26 cellular contexts compared by ENCODE assay signal in the genomic region with DNA sequence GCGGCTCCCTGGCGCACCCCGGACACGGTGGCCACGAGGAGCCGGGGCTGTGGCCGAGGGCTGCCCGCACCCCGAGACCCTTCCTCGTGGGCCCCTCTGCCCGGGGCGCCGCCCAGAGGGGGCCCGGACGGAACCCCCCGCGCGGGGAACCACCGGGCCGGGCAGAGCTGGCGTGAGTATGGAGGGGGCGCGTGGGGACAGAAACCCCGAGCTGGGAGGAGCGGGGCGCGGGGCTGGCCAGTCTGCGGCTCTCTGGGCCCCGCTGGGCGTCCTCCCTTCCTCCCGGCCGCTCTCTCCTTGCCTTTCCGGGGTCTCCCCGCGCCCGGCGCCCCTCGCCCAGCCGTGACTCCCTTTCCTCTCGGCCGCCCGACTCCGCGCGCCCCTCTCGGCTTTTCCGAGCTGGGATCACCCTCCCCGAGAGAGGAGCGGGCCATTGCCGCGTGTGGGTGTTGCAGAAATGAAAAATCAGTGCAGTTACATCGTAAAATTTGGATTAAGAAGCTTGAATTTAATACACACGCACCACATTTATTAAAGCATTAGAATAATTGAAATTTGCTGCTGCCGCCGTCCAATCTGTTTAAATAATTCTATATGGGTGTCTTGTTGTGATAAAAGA. TPM values are rescaled to one million over a fixed set of nuclear protein-coding genes. Genes with fewer than 3 reads are reported as not detected.
DNase-seq lines count a peak whose midpoint lies in the region; FAIRE-seq and TF ChIP-seq lines count a peak whose summit lies in the region.
"Had no signal": no experiment of that assay in that cellular context is flagged by ENCODE, and none has a peak within 500 bp of the region (broad histone marks: within the 10 kb centered on the region; RNA-seq: fewer than 3 reads in every experiment).

No MANE protein-coding gene starts in this region.

- no peaks in the 10 kb centered on the region; the same call in 1 of the 2 replicates for H3K23me2 ChIP-seq in H1 (ENCODE audit: low read depth, low read length)

- H3K79me1 ChIP-seq in H1 (ENCODE audit: low read depth, low read length), result no peaks in the 10 kb centered on the region

- no peak overlapping the region for H2AFZ ChIP-seq in H1 (ENCODE audit: low read length)
- H2AFZ ChIP-seq in neural progenitor cell (replicated peaks), result no peak overlapping the region
- no peak overlapping the region for H2AFZ ChIP-seq in Karpas-422 (ENCODE audit: low read length)

- TF ChIP-seq RAD21 in H1 (IDR thresholded peaks at IDR 0.05 in 1 of 2, conservative IDR thresholded peaks at IDR 0.05 in 1 of 2; ENCODE audit: low read depth in 2 of 2, low read length in 2 of 2), result no peak

- H4K5ac ChIP-seq in H1 (ENCODE audit: insufficient read length, low read depth, low read length), result no peak overlapping the region

- H4K20me1 ChIP-seq in H1 (replicated peaks in 1 of 2; ENCODE audit: control insufficient read depth in 1 of 2, insufficient read depth in 2 of 2, low read length in 2 of 2), result peaks cover 17 to 33% of the 10 kb centered on the region in 2 experiments
- H4K20me1 ChIP-seq in neural progenitor cell (ENCODE audit: low read depth), result peaks cover 99% of the 10 kb centered on the region
- H4K20me1 ChIP-seq in Karpas-422 (ENCODE audit: insufficient read depth, low read depth, low read length), result no peaks in the 10 kb centered on the region

- H3K23ac ChIP-seq in H1 (ENCODE audit: insufficient read length), result no peak overlapping the region

- no peak overlapping the region for H2BK15ac ChIP-seq in H1 (ENCODE audit: low read length)

- H3K36me3 Mint-ChIP-seq in activated T-cell treated with anti-CD3 and anti-CD28 coated beads, Interleukin-2, amount 50 U/mL, for 24 hours (ENCODE audit: low read depth), result no peaks in the 10 kb centered on the region
- H3K36me3 Mint-ChIP-seq in neural progenitor cell, result no peaks in the 10 kb centered on the region
- H3K36me3 Mint-ChIP-seq: stimulated activated memory B cell treated with anti-CD40 and anti-IgM and Interleukin-4, amounts not matched to agents 10 μg/mL and 1 μg/mL and 100 μg/mL, for 72 hours had no signal

- peaks cover 82% of the 10 kb centered on the region for H3K27me3 Mint-ChIP-seq in activated T-cell treated with anti-CD3 and anti-CD28 coated beads, Interleukin-2, amount 50 U/mL, for 24 hours
- peaks cover 86% of the 10 kb centered on the region for H3K27me3 Mint-ChIP-seq in neural progenitor cell (ENCODE audit: insufficient read depth, low read depth)

- FAIRE-seq in H1 (lab: Jason Lieb, UNC) (no peak), GM12892 (lab: Jason Lieb, UNC) (no peak)
- FAIRE-seq: GM12891 had no signal

- peak overlapping the region; percentile 26 for H3K27ac Mint-ChIP-seq in activated T-cell treated with anti-CD3 and anti-CD28 coated beads, Interleukin-2, amount 50 U/mL, for 24 hours
- H3K27ac Mint-ChIP-seq in neural progenitor cell, result no peak overlapping the region
- H3K27ac Mint-ChIP-seq: stimulated activated memory B cell treated with anti-CD40 and anti-IgM and Interleukin-4, amounts not matched to agents 10 μg/mL and 1 μg/mL and 100 μg/mL, for 72 hours had no signal

- no peak overlapping the region for H3K56ac ChIP-seq in H1 (replicated peaks; ENCODE audit: insufficient read length, low read depth, low read length)

- peaks cover 36% of the 10 kb centered on the region for H3F3A ChIP-seq in neural progenitor cell (ENCODE audit: low read depth)

- no peak overlapping the region for H2BK12ac ChIP-seq in H1 (ENCODE audit: low read depth, low read length)

- H2AK5ac ChIP-seq in H1 (ENCODE audit: low read depth, low read length), result no peak overlapping the region

- no peak overlapping the region for H4K8ac ChIP-seq in H1 (ENCODE audit: extremely low read depth, insufficient read depth, low read length)

- H3K9ac ChIP-seq in H1 (replicated peaks in 1 of 4; ENCODE audit: extremely low read depth in 1 of 4, low read depth in 3 of 4, low read length in 3 of 4), result no peak overlapping the region
- no peak overlapping the region for H3K9ac ChIP-seq in neural progenitor cell
- H3K9ac ChIP-seq in Karpas-422 (ENCODE audit: low read length), result no peak overlapping the region
- H3K9ac ChIP-seq: BLaER1 treated with 17β-estradiol and CSF1 and Interleukin-3, amounts not matched to agents 10 nM and 100 nM; SK-N-SH had no signal

- H3K9me2 ChIP-seq in Karpas-422 (replicated peaks; ENCODE audit: insufficient read depth, low read length), result no peaks in the 10 kb centered on the region
- H3K9me2 ChIP-seq: SK-N-SH had no signal

- no peaks in the 10 kb centered on the region for H3K9me3 Mint-ChIP-seq in activated T-cell treated with anti-CD3 and anti-CD28 coated beads, Interleukin-2, amount 50 U/mL, for 24 hours
- H3K9me3 Mint-ChIP-seq in neural progenitor cell, result no peaks in the 10 kb centered on the region
- H3K9me3 Mint-ChIP-seq: stimulated activated memory B cell treated with anti-CD40 and anti-IgM and Interleukin-4, amounts not matched to agents 10 μg/mL and 1 μg/mL and 100 μg/mL, for 72 hours; T-helper 2 cell treated with Interferon-gamma antibody and Interleukin-4, amounts not matched to agents 5 μg/mL and 100 μg/mL, for 36 hours had no signal

- no peak overlapping the region for H3K4me3 ChIP-seq in H7 (ENCODE audit: insufficient read depth, low read depth, low read length)
- H3K4me3 ChIP-seq in H1 (ENCODE audit: extremely low read depth in 1 of 4, insufficient read depth in 2 of 4, low read depth in 3 of 4, low read length in 4 of 4), result peak overlapping the region in 1 of 4 experiments; percentile 52; a peak in 2 of 8 replicates
- H3K4me3 ChIP-seq in neural progenitor cell, result no peak overlapping the region
- no peak overlapping the region for H3K4me3 ChIP-seq in Karpas-422 (ENCODE audit: low read length)
- H3K4me3 ChIP-seq: BLaER1 treated with 17β-estradiol and CSF1 and Interleukin-3, amounts not matched to agents 10 nM and 100 nM; thoracic aorta; uterus had no signal

- H4K91ac ChIP-seq in H1 (replicated peaks; ENCODE audit: insufficient read length, low read length), result no peak overlapping the region

- POLR2A ChIA-PET in H1 (lab: Charles Lee; ENCODE audit: partially characterized antibody), result interaction anchor here (1.2 to 11.2 kb wide), 5 partner anchors 9 to 20 kb away, joined by 3 to 76 read pairs (median 4); partner anchors contain the start of gene UNCX

- H3K18ac ChIP-seq in H1 (ENCODE audit: extremely low read depth, low read length), result peak overlapping the region; percentile 32; the same call in 1 of the 2 replicates

- TF ChIP-seq CTCF in H1 (IDR thresholded peaks at IDR 0.05; ENCODE audit: control extremely low read depth in 1 of 3, insufficient read depth in 1 of 3, low read depth in 1 of 3, low read length in 3 of 3), result no peak
- TF ChIP-seq CTCF in neural progenitor cell (IDR thresholded peaks at IDR 0.05), result no peak

- no peak overlapping the region for H2BK20ac ChIP-seq in H1 (ENCODE audit: low read length)

- no peak for DNase-seq in activated T-cell treated with anti-CD3 and anti-CD28 coated beads, Interleukin-2, amount 50 U/mL, for 24 hours
- DNase-seq in activated T-cell treated with anti-CD3 and anti-CD28 coated beads for 4 hours, result no peak
- DNase-seq in H7, result peak; percentile 82
- no peak for DNase-seq in H1 (ENCODE audit: low read depth in 1 of 2, low spot score in 2 of 2)
- DNase-seq in neural progenitor cell (ENCODE audit: low spot score), result peak; percentile 48
- no peak for DNase-seq in effector CD8-positive, alpha-beta T cell (lab: John Stamatoyannopoulos, UW)
- no peak for DNase-seq in Karpas-422
- DNase-seq in GM12892 (ENCODE audit: insufficient read length), result no peak
- DNase-seq: ACHN; activated CD4-positive, alpha-beta T cell treated with anti-CD3 and anti-CD28 coated beads for 48 hours; activated naive CD4-positive, alpha-beta T cell; dermis blood vessel endothelial cell; NCI-H1092 treated with DMSO at 0.1 percent for 48 hours; NCI-H1930; NCI-H526 treated with DMSO at 0.1 percent for 48 hours; SK-N-SH; stimulated activated CD4-positive, alpha-beta T cell treated with anti-CD3 and anti-CD28 coated beads, Interleukin-2, amount 100 ng/mL, for 48 hours; uterus had no signal

- TF ChIP-seq POLR2A in H1 (IDR thresholded peaks at IDR 0.05; ENCODE audit: control extremely low read depth in 1 of 2, low read depth in 2 of 2, low read length in 2 of 2) (no peak), GM12892 (IDR thresholded peaks at IDR 0.05; ENCODE audit: low read depth, low read length) (no peak)

- H3K27ac ChIP-seq in H1 (ENCODE audit: low read depth, low read length) (no peak overlapping the region), neural progenitor cell (no peak overlapping the region), Karpas-422 (ENCODE audit: low read length) (no peak overlapping the region)
- H3K27ac ChIP-seq: BLaER1 treated with 17β-estradiol and CSF1 and Interleukin-3, amounts not matched to agents 10 nM and 100 nM; thoracic aorta; uterus had no signal

- peaks cover 10% of the 10 kb centered on the region for H3K4me1 Mint-ChIP-seq in activated T-cell treated with anti-CD3 and anti-CD28 coated beads, Interleukin-2, amount 50 U/mL, for 24 hours (ENCODE audit: low read depth)
- peaks cover 12% of the 10 kb centered on the region for H3K4me1 Mint-ChIP-seq in neural progenitor cell
- H3K4me1 Mint-ChIP-seq: stimulated activated memory B cell treated with anti-CD40 and anti-IgM and Interleukin-4, amounts not matched to agents 10 μg/mL and 1 μg/mL and 100 μg/mL, for 72 hours had no signal

- no peak overlapping the region for H3K14ac ChIP-seq in H1 (ENCODE audit: insufficient read length)

- no peak overlapping the region for H3K4me3 Mint-ChIP-seq in activated T-cell treated with anti-CD3 and anti-CD28 coated beads, Interleukin-2, amount 50 U/mL, for 24 hours
- H3K4me3 Mint-ChIP-seq in neural progenitor cell, result no peak overlapping the region
- H3K4me3 Mint-ChIP-seq: T-helper 2 cell treated with Interferon-gamma antibody and Interleukin-4, amounts not matched to agents 5 μg/mL and 100 μg/mL, for 36 hours had no signal

- peak overlapping the region; percentile 17 to 70; a peak in 2 of 4 replicates for H3K4me2 ChIP-seq in H1 (ENCODE audit: insufficient read depth in 1 of 2, low read depth in 2 of 2, low read length in 2 of 2)
- H3K4me2 ChIP-seq in neural progenitor cell, result no peak overlapping the region
- no peak overlapping the region for H3K4me2 ChIP-seq in Karpas-422 (ENCODE audit: low read depth, low read length, poor library complexity, severe bottlenecking)
- H3K4me2 ChIP-seq: BLaER1 treated with 17β-estradiol and CSF1 and Interleukin-3, amounts not matched to agents 10 nM and 100 nM; SK-N-SH had no signal

- H2BK5ac ChIP-seq in H1 (ENCODE audit: low read depth, low read length), result no peak overlapping the region

- H3K79me2 ChIP-seq in H1 (ENCODE audit: control insufficient read depth in 1 of 2, insufficient read depth in 2 of 2, low read length in 2 of 2), result no peaks in the 10 kb centered on the region
- H3K79me2 ChIP-seq in neural progenitor cell (ENCODE audit: low read depth), result no peaks in the 10 kb centered on the region
- H3K79me2 ChIP-seq in Karpas-422 (ENCODE audit: low read length), result no peaks in the 10 kb centered on the region

- TF ChIP-seq EP300 in H1 (IDR thresholded peaks at IDR 0.05; ENCODE audit: borderline replicate concordance in 1 of 2, low read depth in 2 of 2, low read length in 2 of 2), result no peak

- no peak overlapping the region for H3K4ac ChIP-seq in H1 (replicated peaks; ENCODE audit: insufficient read length, low read depth, low read length)

- CTCF ChIA-PET in H1 (lab: Charles Lee; ENCODE audit: partially characterized antibody), result interaction anchor here (1.3 to 1.8 kb wide), 4 partner anchors 14 to 191 kb away, joined by 3 to 7 read pairs (median 5); no protein-coding TSS in a partner anchor

- peaks cover 99% of the 10 kb centered on the region for H3K27me3 ChIP-seq in H7 (ENCODE audit: control insufficient read depth, insufficient read depth, low read length)
- H3K27me3 ChIP-seq in H1 (replicated peaks in 1 of 4; ENCODE audit: control insufficient read depth in 3 of 4, extremely low read depth in 1 of 4, insufficient read depth in 3 of 4, low read length in 3 of 4), result peaks cover 96 to 100% (median 99%) of the 10 kb centered on the region in 4 experiments
- peaks cover 100% of the 10 kb centered on the region for H3K27me3 ChIP-seq in neural progenitor cell
- H3K27me3 ChIP-seq in Karpas-422 (ENCODE audit: low read length), result no peaks in the 10 kb centered on the region

- H3K36me3 ChIP-seq in H7 (replicated peaks; ENCODE audit: control insufficient read depth, insufficient read depth, low read length), result no peaks in the 10 kb centered on the region
- peaks cover 0 to 11% (median 0%) of the 10 kb centered on the region in 4 experiments; a peak in 1 of 8 replicates for H3K36me3 ChIP-seq in H1 (ENCODE audit: control insufficient read depth in 2 of 4, insufficient read depth in 4 of 4, low read length in 3 of 4)
- H3K36me3 ChIP-seq in neural progenitor cell, result no peaks in the 10 kb centered on the region
- H3K36me3 ChIP-seq in Karpas-422 (ENCODE audit: insufficient read depth, low read length), result no peaks in the 10 kb centered on the region
- H3K36me3 ChIP-seq: BLaER1 treated with 17β-estradiol and CSF1 and Interleukin-3, amounts not matched to agents 10 nM and 100 nM; thoracic aorta; uterus had no signal

- H3K9me3 ChIP-seq in H1 (ENCODE audit: insufficient read depth in 2 of 2, low read depth in 1 of 2, low read length in 1 of 2) (no peaks in the 10 kb centered on the region), neural progenitor cell (ENCODE audit: low read depth) (no peaks in the 10 kb centered on the region), Karpas-422 (ENCODE audit: low read length) (no peaks in the 10 kb centered on the region)
- H3K9me3 ChIP-seq: BLaER1 treated with 17β-estradiol and CSF1 and Interleukin-3, amounts not matched to agents 10 nM and 100 nM; SK-N-SH; thoracic aorta; uterus had no signal

- H3K4me1 ChIP-seq in H1 (replicated peaks in 1 of 4; ENCODE audit: control insufficient read depth in 3 of 4, insufficient read depth in 4 of 4, low read length in 3 of 4) (peaks cover 4 to 22% (median 14%) of the 10 kb centered on the region in 4 experiments), neural progenitor cell (peaks cover 10% of the 10 kb centered on the region), Karpas-422 (ENCODE audit: low read length) (no peaks in the 10 kb centered on the region)
- H3K4me1 ChIP-seq: BLaER1 treated with 17β-estradiol and CSF1 and Interleukin-3, amounts not matched to agents 10 nM and 100 nM had no signal

- WGBS in H1 (ENCODE audit: extremely low coverage in 1 of 2, insufficient coverage in 1 of 2, insufficient read length in 1 of 2, insufficient replicate concordance in 2 of 2, low coverage in 1 of 2, low lambda C conversion rate in 2 of 2, missing lambda C conversion rate in 1 of 2), 2 experiments, result 3% methylated on average over 38 of the region's 55 CpGs; no CpG with 5 or more reads in 1 of the 2 experiments

- no peak overlapping the region for H2BK120ac ChIP-seq in H1 (replicated peaks; ENCODE audit: low read depth, low read length)

RNA-seq across cellular contexts. Expression of gene UNCX, which starts 8.9 kb away (rescaled TPM):
- total RNA-seq in H7 (2014; rRNA removed; shearing (Covaris generic)), result not detected in 2 replicates
- total RNA-seq in H1 (2021; fragmentation: NEBNext Ultra II Directional; extraction: Animal tissue kit (Norgen Biotek cat#: 25700)), result not detected in 2 replicates
- 0.03 TPM in 1 of 2 replicates, not detected in the other for polyA plus RNA-seq in H1 (2011; rRNA removed)
- not detected for polyA plus RNA-seq in H1 (2011; cell fraction: cytosol; rRNA removed)
- polyA plus RNA-seq in H1 (2011; cell fraction: nucleus; rRNA removed), result not detected
- polyA plus RNA-seq in H1 (2012, experiment 1 of 2), result not detected in 4 replicates
- not detected for polyA plus RNA-seq in H1 (2012, experiment 2 of 2)
- polyA plus RNA-seq in H1 (2013, experiment 1 of 2), result 0.02 TPM
- polyA plus RNA-seq in H1 (2013, experiment 2 of 2), result not detected
- not detected in 2 replicates for polyA minus RNA-seq in H1 (2011; rRNA and poly(A)+ RNA removed)
- not detected for polyA minus RNA-seq in H1 (2011; cell fraction: cytosol; rRNA and poly(A)+ RNA removed)
- not detected for polyA minus RNA-seq in H1 (2011; cell fraction: nucleus; rRNA and poly(A)+ RNA removed)
- total RNA-seq in neural progenitor cell (ENCODE audit: low replicate concordance), result not detected in 2 replicates
- not detected in 2 replicates for total RNA-seq in Karpas-422 (2014; rRNA removed; shearing (Covaris generic); ENCODE audit: low replicate concordance)
- polyA plus RNA-seq in GM12892 (2012; ENCODE audit: missing spikeins), result not detected
- total RNA-seq: dermis blood vessel endothelial cell, fibroblast of lung, osteocyte, RPMI7951, thoracic aorta, uterus had no signal
- polyA plus RNA-seq: fibroblast of lung, SK-N-SH had no signal

Comparison
In these comparisons a context has a peak if more than half of its experiments do, and no peak if none do; other contexts are left out.
1. DNase-seq: peak in H7 (single experiment) and neural progenitor cell (single experiment); none in activated T-cell treated with anti-CD3 and anti-CD28 coated beads, Interleukin-2, amount 50 U/mL, for 24 hours (single experiment), activated T-cell treated with anti-CD3 and anti-CD28 coated beads for 4 hours (single experiment), H1 (0 of 2), effector CD8-positive, alpha-beta T cell (single experiment), Karpas-422 (single experiment) and GM12892 (single experiment).
2. H3K4me2 ChIP-seq: peak in H1 (2 of 2); none in neural progenitor cell (single experiment) and Karpas-422 (single experiment).